ENCODE assay signal across 32 cellular contexts in genomic region chr21:31985398-31985797, GRCh38.
"Had no signal": no experiment of that assay in that cellular context is flagged by ENCODE, and none has a peak within 500 bp of the region (broad histone marks: within the 10 kb centered on the region; RNA-seq: fewer than 3 reads in every experiment).

No MANE protein-coding gene starts in this region.

- H3K9me3 Mint-ChIP-seq: activated T-cell treated with anti-CD3 and anti-CD28 coated beads, Interleukin-2, amount 50 U/mL, for 24 hours; activated T-helper 1 cell treated with anti-CD3 and anti-CD28 coated beads, Interleukin-12 subunit alpha, Interleukin-12 subunit beta, Interleukin-2, Interleukin-4 antibody, amounts not matched to agents 30 ng/mL and 10 ng/mL and 1 ng/mL, durations not matched to agents 14 hours and 24 hours and 36 hours had no signal

- H3K4me3 ChIP-seq: ascending aorta, body of pancreas, MG63, SJSA1 had no signal

- H3K36me3 ChIP-seq: ascending aorta, MG63 had no signal

- H3K27ac Mint-ChIP-seq: activated B cell treated with CpG ODN at 0.5 μM for 24 hours; activated CD4-positive, alpha-beta T cell treated with anti-CD3 and anti-CD28 coated beads, Interleukin-2, amount 10 ng/mL, durations not matched to agents 24 days and 14 days; activated CD8-positive, alpha-beta memory T cell treated with anti-CD3 and anti-CD28 coated beads, Interleukin-2, amount 10 ng/mL, durations not matched to agents 7 days and 5 days; activated naive CD8-positive, alpha-beta T cell treated with anti-CD3 and anti-CD28 coated beads, Interleukin-2, amount 50 U/mL, for 24 hours; activated T-cell treated with anti-CD3 and anti-CD28 coated beads, Interleukin-2, amount 50 U/mL, for 24 hours; activated T-helper 1 cell treated with anti-CD3 and anti-CD28 coated beads, Interleukin-12 subunit alpha, Interleukin-12 subunit beta, Interleukin-2, Interleukin-4 antibody, amounts not matched to agents 30 ng/mL and 10 ng/mL and 1 ng/mL, durations not matched to agents 14 hours and 24 hours and 36 hours; T-helper 17 cell had no signal

- H3K9ac ChIP-seq: KMS-11 had no signal

- H3K27ac ChIP-seq: ascending aorta, body of pancreas, KMS-11, RWPE1, SJSA1 had no signal

- H3K4me2 ChIP-seq: KMS-11 had no signal

- H3K27me3 Mint-ChIP-seq: activated CD8-positive, alpha-beta memory T cell treated with anti-CD3 and anti-CD28 coated beads, Interleukin-2, amount 10 ng/mL, durations not matched to agents 7 days and 5 days had no signal

- H3K4me1 ChIP-seq: ascending aorta, SJSA1 had no signal

- H3K4me1 Mint-ChIP-seq: activated B cell treated with CpG ODN at 0.5 μM for 24 hours; activated CD4-positive, alpha-beta T cell treated with anti-CD3 and anti-CD28 coated beads, Interleukin-2, amount 10 ng/mL, durations not matched to agents 24 days and 14 days; activated CD8-positive, alpha-beta memory T cell treated with anti-CD3 and anti-CD28 coated beads, Interleukin-2, amount 10 ng/mL, durations not matched to agents 7 days and 5 days; activated naive CD8-positive, alpha-beta T cell treated with anti-CD3 and anti-CD28 coated beads, Interleukin-2, amount 50 U/mL, for 24 hours had no signal

- H3K4me3 Mint-ChIP-seq: activated B cell treated with CpG ODN at 0.5 μM for 24 hours; activated CD4-positive, alpha-beta T cell treated with anti-CD3 and anti-CD28 coated beads, Interleukin-2, amount 10 ng/mL, durations not matched to agents 24 days and 14 days; activated CD8-positive, alpha-beta memory T cell treated with anti-CD3 and anti-CD28 coated beads, Interleukin-2, amount 10 ng/mL, durations not matched to agents 7 days and 5 days; activated naive CD8-positive, alpha-beta T cell treated with anti-CD3 and anti-CD28 coated beads, Interleukin-2, amount 50 U/mL, for 24 hours; activated T-cell treated with anti-CD3 and anti-CD28 coated beads, Interleukin-2, amount 50 U/mL, for 24 hours; activated T-helper 1 cell treated with anti-CD3 and anti-CD28 coated beads, Interleukin-12 subunit alpha, Interleukin-12 subunit beta, Interleukin-2, Interleukin-4 antibody, amounts not matched to agents 30 ng/mL and 10 ng/mL and 1 ng/mL, durations not matched to agents 14 hours and 24 hours and 36 hours; T-helper 17 cell had no signal

- ATAC-seq: activated CD8-positive, alpha-beta memory T cell treated with anti-CD3 and anti-CD28 coated beads, Interleukin-2, amount 10 ng/mL, durations not matched to agents 7 days and 5 days; activated naive CD4-positive, alpha-beta T cell treated with anti-CD3 and anti-CD28 coated beads, Interleukin-2, amount 50 U/mL, for 72 hours; activated naive CD8-positive, alpha-beta T cell treated with anti-CD3 and anti-CD28 coated beads, Interleukin-2, amount 50 U/mL, for 24 hours; body of pancreas; Panc1; T-helper 17 cell had no signal

- H3K27me3 ChIP-seq: ascending aorta, body of pancreas, MG63, SJSA1 had no signal

- H3K9me3 ChIP-seq: ascending aorta, body of pancreas, MG63, SJSA1 had no signal

- FAIRE-seq: bronchial epithelial cell had no signal

- DNase-seq: activated B cell treated with CpG ODN at 0.5 μM for 24 hours; activated CD4-positive, alpha-beta T cell treated with anti-CD3 and anti-CD28 coated beads for 1 hour; activated CD4-positive, alpha-beta T cell treated with anti-CD3 and anti-CD28 coated beads, Interleukin-2, amount 10 ng/mL, durations not matched to agents 24 days and 14 days; activated CD4-positive, alpha-beta T cell treated with anti-CD3 and anti-CD28 coated beads, Interleukin-2, amount 50 U/mL, for 48 hours; activated CD8-positive, alpha-beta memory T cell treated with anti-CD3 and anti-CD28 coated beads, Interleukin-2, amount 10 ng/mL, durations not matched to agents 7 days and 5 days; activated effector memory CD4-positive, alpha-beta T cell treated with Interleukin-2 at 50 U/mL for 16 hours; activated naive CD4-positive, alpha-beta T cell; activated naive CD8-positive, alpha-beta T cell treated with anti-CD3 and anti-CD28 coated beads, Interleukin-2, amount 50 U/mL, for 24 hours; activated T-cell treated with anti-CD3 and anti-CD28 coated beads, Interleukin-2, amount 50 U/mL, for 24 hours; amniotic stem cell; body of pancreas; central memory CD4-positive, alpha-beta T cell; MG63; NCI-H1105; NCI-H1436; NCI-H1694 treated with DMSO at 0.1 percent for 48 hours; NCI-H2029 treated with DMSO at 0.1 percent for 48 hours; NCI-H345; NCI-H510A; NCI-H526 treated with DMSO at 0.1 percent for 48 hours; NCI-H82; SHP77; T-helper 17 cell; T-helper 9 cell had no signal
